1 cellular context compared by ENCODE assay signal in genomic region chr6:12439296-12439695, GRCh38.
TF ChIP-seq lines count a peak whose summit lies in the region.

No MANE protein-coding gene starts in this region.

TF ChIP-seq in GM23338, 12 proteins besides CTCF, POLR2A, EP300 and RAD21 (continued from another document):
- TF ChIP-seq REST (IDR thresholded peaks at IDR 0.05; ENCODE audit: unreplicated experiment) = no peak
- no peak for TF ChIP-seq NANOG (IDR thresholded peaks at IDR 0.05; ENCODE audit: borderline replicate concordance)
- no peak for TF ChIP-seq JUNB (IDR thresholded peaks at IDR 0.05; ENCODE audit: unreplicated experiment)
- TF ChIP-seq ZNF462 (CRISPR knock-in tag; IDR thresholded peaks at IDR 0.05) = no peak
- no peak for TF ChIP-seq EZH2phosphoT487 (IDR thresholded peaks at IDR 0.05; ENCODE audit: unreplicated experiment)
